In the genomic region with DNA sequence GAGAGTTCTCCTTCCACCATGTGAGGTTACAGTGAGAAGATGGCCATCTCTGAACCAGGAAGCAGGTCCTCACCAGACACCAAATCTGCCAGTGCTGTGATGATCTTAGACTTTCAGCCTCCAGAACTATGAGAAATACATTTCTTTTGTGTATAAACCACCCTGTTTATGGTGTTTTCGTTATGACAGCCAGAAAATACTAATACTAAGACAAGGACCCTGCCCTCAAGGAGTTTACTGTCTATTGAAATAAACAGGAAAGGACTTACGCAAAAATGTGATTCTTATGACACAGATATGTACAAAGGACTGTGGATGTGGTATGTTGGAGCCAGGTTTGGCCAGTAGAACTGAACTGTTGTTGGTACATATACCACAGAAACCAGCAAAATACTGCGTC, we compare ENCODE assay signal across 28 cellular contexts.
"Had no signal": no experiment of that assay in that cellular context is flagged by ENCODE, and none has a peak within 500 bp of the region (broad histone marks: within the 10 kb centered on the region; RNA-seq: fewer than 3 reads in every experiment).

No MANE protein-coding gene starts in this region.

- H3K36me3 ChIP-seq: esophagus squamous epithelium, gastrocnemius medialis, heart right ventricle, left lung, lower lobe of right lung had no signal

- ATAC-seq: effector memory CD8-positive, alpha-beta T cell; esophagus mucosa; gastrocnemius medialis; heart right ventricle; left lung; left ventricle myocardium superior; lower lobe of right lung; mucosa of descending colon had no signal

- H3K4me3 ChIP-seq: coronary artery, dorsolateral prefrontal cortex, esophagus squamous epithelium, gastrocnemius medialis, heart right ventricle, left lung, lower lobe of right lung, mucosa of descending colon had no signal

- H3K27me3 ChIP-seq: dorsolateral prefrontal cortex, esophagus squamous epithelium, gastrocnemius medialis, heart right ventricle, left lung had no signal

- H3K27ac ChIP-seq: coronary artery, dorsolateral prefrontal cortex, epithelial cell of prostate, esophagus squamous epithelium, gastrocnemius medialis, heart right ventricle, left lung, lower lobe of right lung had no signal

- H3K9me3 ChIP-seq: esophagus squamous epithelium, gastrocnemius medialis, left lung, lower lobe of right lung, mucosa of descending colon had no signal

- FAIRE-seq: colon, endometrium, islet of Langerhans, keratinocyte had no signal

- DNase-seq: dermis blood vessel endothelial cell; dorsolateral prefrontal cortex; effector CD4-positive, alpha-beta T cell; effector memory CD8-positive, alpha-beta T cell; endodermal cell; erythroblast; esophagus squamous epithelium; foreskin fibroblast; foreskin melanocyte; gastrocnemius medialis; glutamatergic neuron; head of caudate nucleus; heart right ventricle; hippocampal formation; left cardiac atrium; left lung; left ventricle myocardium superior; lower lobe of right lung; mesenchymal stem cell; mucosa of descending colon; naive B cell had no signal
